Comparison of ENCODE assay signal across 20 cellular contexts in the genomic region with DNA sequence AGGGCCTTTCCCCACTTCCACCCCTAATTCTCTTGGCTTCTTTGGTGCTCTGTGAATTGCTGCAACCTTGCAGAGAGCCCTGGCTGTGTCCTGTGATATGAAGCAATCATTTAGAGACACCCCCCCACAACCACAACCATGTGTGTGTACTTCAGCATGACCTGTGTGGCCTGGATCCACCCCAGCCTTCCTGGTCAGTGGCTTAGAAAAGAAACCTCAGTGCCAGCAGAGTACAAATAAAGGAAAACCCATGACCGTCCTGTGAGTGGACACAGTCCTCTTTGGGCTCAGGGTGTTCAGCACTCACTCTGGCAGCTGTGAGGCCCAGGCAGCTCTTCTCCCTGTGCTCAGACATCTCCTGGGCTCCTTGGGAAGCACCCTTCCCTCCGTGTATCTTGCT.
DNase-seq lines count a peak whose midpoint lies in the region; ATAC-seq and TF ChIP-seq lines count a peak whose summit lies in the region.
"Had no signal": no experiment of that assay in that cellular context is flagged by ENCODE, and none has a peak within 500 bp of the region (broad histone marks: within the 10 kb centered on the region; RNA-seq: fewer than 3 reads in every experiment).

No MANE protein-coding gene starts in this region.

- DNase-seq in activated CD8-positive, alpha-beta memory T cell treated with anti-CD3 and anti-CD28 coated beads for 24 hours = peak; percentile 17
- DNase-seq in activated CD8-positive, alpha-beta memory T cell treated with anti-CD3 and anti-CD28 coated beads, Interleukin-2, amount 10 ng/mL, durations not matched to agents 7 days and 5 days = no peak
- DNase-seq in coronary artery (ENCODE audit: low spot score) (peak; percentile 28), mesenteric fat pad (ENCODE audit: low spot score) (peak; percentile 47), ureter (ENCODE audit: low spot score) (peak; percentile 24), HT-29 (ENCODE audit: low spot score) (no peak), upper lobe of left lung (no peak)
- DNase-seq: BE2C; CD4-positive, alpha-beta T cell; EL; NCI-H1048; NCI-H2081 treated with DMSO at 0.1 percent for 48 hours; NCI-H2227 treated with DMSO at 0.1 percent for 48 hours; NCI-H524; PC-9 had no signal

- H3K4me3 ChIP-seq in coronary artery (no peak overlapping the region), upper lobe of left lung (no peak overlapping the region)
- H3K4me3 ChIP-seq: K562, PC-9 had no signal

- no peak overlapping the region for H3K4me3 Mint-ChIP-seq in activated CD8-positive, alpha-beta memory T cell treated with anti-CD3 and anti-CD28 coated beads, Interleukin-2, amount 10 ng/mL, durations not matched to agents 7 days and 5 days
- H3K4me3 Mint-ChIP-seq: CD4-positive, alpha-beta T cell; H9 had no signal

- H3K9me3 Mint-ChIP-seq in activated CD8-positive, alpha-beta memory T cell treated with anti-CD3 and anti-CD28 coated beads, Interleukin-2, amount 10 ng/mL, durations not matched to agents 7 days and 5 days (ENCODE audit: low read depth) = peaks cover 8% of the 10 kb centered on the region

- peaks cover 0 to 8% (median 0%) of the 10 kb centered on the region in 4 donors for H3K9me3 ChIP-seq in upper lobe of left lung

- CTCF ChIA-PET in activated CD8-positive, alpha-beta memory T cell treated with anti-CD3 and anti-CD28 coated beads, Interleukin-2, amount 10 ng/mL, durations not matched to agents 7 days and 5 days (lab: Charles Lee) = no interaction called here

- no peak for ATAC-seq in activated CD8-positive, alpha-beta memory T cell treated with anti-CD3 and anti-CD28 coated beads, Interleukin-2, amount 10 ng/mL, durations not matched to agents 7 days and 5 days
- ATAC-seq in upper lobe of left lung (ENCODE audit: low FRiP score in 2 of 2) (no peak), HG02970 (IDR thresholded peaks at IDR 0.05; ENCODE audit: low FRiP score, unreplicated experiment) (no peak)
- ATAC-seq: K562 had no signal

- no peak for TF ChIP-seq EP300 in upper lobe of left lung (IDR thresholded peaks at IDR 0.05)

- no peaks in the 10 kb centered on the region for H3K4me1 Mint-ChIP-seq in activated CD8-positive, alpha-beta memory T cell treated with anti-CD3 and anti-CD28 coated beads, Interleukin-2, amount 10 ng/mL, durations not matched to agents 7 days and 5 days

- no peak for TF ChIP-seq CTCF in coronary artery (IDR thresholded peaks at IDR 0.05)
- no peak for TF ChIP-seq CTCF in upper lobe of left lung (IDR thresholded peaks at IDR 0.05)

- no peak overlapping the region for H3K27ac ChIP-seq in coronary artery
- H3K27ac ChIP-seq in upper lobe of left lung = no peak overlapping the region
- H3K27ac ChIP-seq: 22Rv1, HL-60, PC-9 had no signal

- no peaks in the 10 kb centered on the region for H3K36me3 ChIP-seq in upper lobe of left lung
- H3K36me3 ChIP-seq: BE2C had no signal

- H3K4me1 ChIP-seq in upper lobe of left lung = peaks cover 0 to 3% (median 0%) of the 10 kb centered on the region in 4 donors
- H3K4me1 ChIP-seq: BE2C had no signal

- H3K36me3 Mint-ChIP-seq in activated CD8-positive, alpha-beta memory T cell treated with anti-CD3 and anti-CD28 coated beads, Interleukin-2, amount 10 ng/mL, durations not matched to agents 7 days and 5 days = no peaks in the 10 kb centered on the region

- H3K27me3 ChIP-seq in upper lobe of left lung = no peaks in the 10 kb centered on the region
- H3K27me3 ChIP-seq: BE2C had no signal

- no peak overlapping the region for H3K27ac Mint-ChIP-seq in activated CD8-positive, alpha-beta memory T cell treated with anti-CD3 and anti-CD28 coated beads, Interleukin-2, amount 10 ng/mL, durations not matched to agents 7 days and 5 days
- H3K27ac Mint-ChIP-seq: CD4-positive, alpha-beta T cell; H9 had no signal

- TF ChIP-seq POLR2A in upper lobe of left lung (IDR thresholded peaks at IDR 0.05) = no peak

- WGBS in upper lobe of left lung, 2 donors = 65 to 84% methylated on average over 2 of the region's 2 CpGs

- H3K27me3 Mint-ChIP-seq in activated CD8-positive, alpha-beta memory T cell treated with anti-CD3 and anti-CD28 coated beads, Interleukin-2, amount 10 ng/mL, durations not matched to agents 7 days and 5 days = peaks cover 4% of the 10 kb centered on the region

Comparison
In these comparisons a context has a peak if more than half of its experiments do, and no peak if none do; other contexts are left out.
1. DNase-seq: peak in activated CD8-positive, alpha-beta memory T cell treated with anti-CD3 and anti-CD28 coated beads for 24 hours (single experiment), coronary artery (single experiment), mesenteric fat pad (single experiment) and ureter (single experiment); none in activated CD8-positive, alpha-beta memory T cell treated with anti-CD3 and anti-CD28 coated beads, Interleukin-2, amount 10 ng/mL, durations not matched to agents 7 days and 5 days (single experiment), HT-29 (single experiment) and upper lobe of left lung (0 of 2).